Comparison of ENCODE assay signal across 28 cellular contexts in the genomic region with DNA sequence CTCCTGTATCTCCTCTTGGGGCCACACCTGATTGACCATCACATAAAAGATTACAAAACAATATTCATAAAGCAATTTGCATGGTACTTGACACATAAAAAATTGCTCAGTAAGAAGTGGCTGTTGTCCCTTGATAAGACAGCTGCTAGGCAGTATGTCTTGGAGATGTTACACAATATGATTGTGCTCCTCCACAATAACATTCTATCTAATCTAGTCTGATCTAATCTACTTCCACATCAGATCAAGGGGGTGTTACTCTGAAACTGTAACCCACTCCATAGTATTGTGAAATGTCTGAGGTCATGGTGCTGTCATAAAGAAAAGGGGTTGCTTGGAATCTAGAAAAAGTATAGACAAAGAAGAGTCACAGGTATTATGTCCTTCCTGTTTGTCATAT. TPM values are rescaled to one million over a fixed set of nuclear protein-coding genes. Genes with fewer than 3 reads are reported as not detected.
"Had no signal": no experiment of that assay in that cellular context is flagged by ENCODE, and none has a peak within 500 bp of the region (broad histone marks: within the 10 kb centered on the region; RNA-seq: fewer than 3 reads in every experiment).

No MANE protein-coding gene starts in this region.

- H3K79me2 ChIP-seq: hepatocyte had no signal

- H3K4me1 ChIP-seq: colonic mucosa, gastroesophageal sphincter, prostate gland, stomach, thyroid gland had no signal

- H3K4me3 ChIP-seq: cardiac muscle cell, colonic mucosa, gastroesophageal sphincter, hepatocyte, ovary, prostate gland, stomach, thyroid gland had no signal

- H3K27me3 ChIP-seq: cardiac muscle cell, colonic mucosa, hepatocyte, ovary, stomach, thyroid gland had no signal

- H3K4me2 ChIP-seq: hepatocyte had no signal

- ATAC-seq: activated CD8-positive, alpha-beta T cell treated with anti-CD3 and anti-CD28 coated beads for 36 hours; gastroesophageal sphincter; left colon; stimulated activated naive B cell treated with anti-CD40 and anti-IgM and Interleukin-4, amounts not matched to agents 10 μg/mL and 1 μg/mL and 100 μg/mL, for 72 hours had no signal

- H3K27ac ChIP-seq: cardiac muscle cell, colonic mucosa, gastroesophageal sphincter, hepatocyte, ovary, prostate gland, stomach, thyroid gland had no signal

- DNase-seq: activated CD4-positive, alpha-beta T cell treated with anti-CD3 and anti-CD28 coated beads for 1 hour; activated CD4-positive, alpha-beta T cell treated with anti-CD3 and anti-CD28 coated beads, Interleukin-2, amount 50 U/mL, for 1 hour; activated CD8-positive, alpha-beta T cell treated with anti-CD3 and anti-CD28 coated beads for 36 hours; activated T-cell treated with anti-CD3 and anti-CD28 coated beads, Interleukin-2, amount 50 U/mL, for 48 hours; anterior cingulate cortex; cerebellar nuclear complex; colonic mucosa; effector CD8-positive, alpha-beta T cell; left colon; mammary epithelial cell; naive B cell; ovary; retina; stimulated activated CD4-positive, alpha-beta T cell treated with anti-CD3 and anti-CD28 coated beads, Interleukin-15, amount 100 ng/mL, for 24 hours; stimulated activated CD4-positive, alpha-beta T cell treated with anti-CD3 and anti-CD28 coated beads, Interleukin-2, amount 100 ng/mL, for 24 hours; stimulated activated naive B cell treated with anti-CD40 and anti-IgM and Interleukin-4, amounts not matched to agents 10 μg/mL and 1 μg/mL and 100 μg/mL, for 72 hours; stomach; T-helper 2 cell; thyroid gland had no signal

- H2AFZ ChIP-seq: hepatocyte had no signal

- H3K36me3 ChIP-seq: cardiac muscle cell, colonic mucosa, gastroesophageal sphincter, ovary, prostate gland, stomach, thyroid gland had no signal

- FAIRE-seq: endometrium had no signal

- H3K9me3 ChIP-seq: colonic mucosa, gastroesophageal sphincter, ovary, prostate gland, stomach, thyroid gland had no signal

RNA-seq across cellular contexts. Expression of a gene that starts 23.4 kb away (rescaled TPM):
- total RNA-seq: activated CD8-positive, alpha-beta T cell treated with anti-CD3 and anti-CD28 coated beads for 36 hours; cardiac muscle cell; dermis microvascular lymphatic vessel endothelial cell; epithelial cell of proximal tubule; fibroblast of villous mesenchyme; mammary epithelial cell had no signal
- polyA plus RNA-seq: cardiac muscle cell, neural cell had no signal
